In genomic region chr5:109326864-109327263, GRCh38 we compare ENCODE assay signal across 1 cellular context.
TF ChIP-seq lines count a peak whose summit lies in the region.

No MANE protein-coding gene starts in this region.

TF ChIP-seq in K562, 482 proteins besides CTCF, POLR2A, EP300 and RAD21 (continued from another document):
- TF ChIP-seq KAT7 (CRISPR knock-in tag; IDR thresholded peaks at IDR 0.05; ENCODE audit: borderline replicate concordance): no peak
